14 cellular contexts compared by ENCODE assay signal in genomic region chr12:2396448-2396871, GRCh38.
DNase-seq lines count a peak whose midpoint lies in the region; ATAC-seq and TF ChIP-seq lines count a peak whose summit lies in the region.
"Had no signal": no experiment of that assay in that cellular context is flagged by ENCODE, and none has a peak within 500 bp of the region (broad histone marks: within the 10 kb centered on the region; RNA-seq: fewer than 3 reads in every experiment).

No MANE protein-coding gene starts in this region.

- no peak for TF ChIP-seq POLR2A in lower leg skin (IDR thresholded peaks at IDR 0.05)

- no peaks in the 10 kb centered on the region for H3K27me3 ChIP-seq in BJ (ENCODE audit: control insufficient read depth, insufficient read depth, low read length)
- H3K27me3 ChIP-seq in ascending aorta = no peaks in the 10 kb centered on the region
- H3K27me3 ChIP-seq in heart right ventricle = no peaks in the 10 kb centered on the region
- H3K27me3 ChIP-seq in rectal smooth muscle tissue (ENCODE audit: control insufficient read depth, insufficient read depth, low read length) = no peaks in the 10 kb centered on the region

- peak overlapping the region; percentile 58 to 64 for H3K27ac ChIP-seq in ascending aorta
- H3K27ac ChIP-seq in heart right ventricle = peak overlapping the region in 8 of 10 donors; percentile 17 to 65 (median 48)
- H3K27ac ChIP-seq in rectal smooth muscle tissue (ENCODE audit: low read depth, low read length) = peak overlapping the region; percentile 80

- DNase-seq in BJ (ENCODE audit: low read depth) = peak; percentile 65
- peak in 1 of 2 donors; percentile 81 for DNase-seq in ascending aorta (ENCODE audit: low spot score in 2 of 2)
- DNase-seq in heart right ventricle = peak; percentile 48 to 72
- DNase-seq in activated CD4-positive, CD25-positive, alpha-beta regulatory T cell (lab: John Stamatoyannopoulos, UW) = no peak
- no peak for DNase-seq in lower leg skin (ENCODE audit: low spot score in 2 of 2)
- DNase-seq in stimulated activated naive CD8-positive, alpha-beta T cell treated with anti-CD3 and anti-CD28 coated beads, Interleukin-15, Interleukin-2, amounts not matched to agents 100 U/mL and 50 U/mL, for 24 hours = no peak
- no peak for DNase-seq in activated CD4-positive, alpha-beta T cell treated with anti-CD3 and anti-CD28 coated beads, Interleukin-2, amount 50 U/mL, for 48 hours
- DNase-seq: activated CD4-positive, alpha-beta T cell treated with anti-CD3 and anti-CD28 coated beads, Interleukin-2, amount 50 U/mL, for 1 hour; DND-41; effector memory CD4-positive, alpha-beta T cell; Kasumi-1; OCI-M1; stimulated activated CD4-positive, alpha-beta T cell treated with anti-CD3 and anti-CD28 coated beads, Interleukin-12 subunit alpha, Interleukin-12 subunit beta, amount 100 ng/mL, for 4 hours had no signal

- WGBS in heart right ventricle, 2 donors = 33 to 54% methylated on average over 6 of the region's 6 CpGs
- WGBS in lower leg skin, 2 donors = 58 to 70% methylated on average over 6 of the region's 6 CpGs

- H3K4me3 ChIP-seq in BJ (ENCODE audit: low read depth, low read length) = no peak overlapping the region
- H3K4me3 ChIP-seq in ascending aorta = no peak overlapping the region
- H3K4me3 ChIP-seq in heart right ventricle = no peak overlapping the region
- no peak overlapping the region for H3K4me3 ChIP-seq in rectal smooth muscle tissue (ENCODE audit: low read length)
- H3K4me3 ChIP-seq in lower leg skin (ENCODE audit: low read depth, poor library complexity, severe bottlenecking) = no peak overlapping the region

- CTCF ChIA-PET in BJ (lab: Yijun Ruan, JAX) = interaction anchor here (0.8 to 5.3 kb wide), 14 partner anchors 10 to 364 kb away, joined by 3 to 36 read pairs (median 4); no protein-coding TSS in a partner anchor

- H3K9me3 ChIP-seq in ascending aorta (no peaks in the 10 kb centered on the region), heart right ventricle (peaks cover 0 to 3% (median 0%) of the 10 kb centered on the region in 11 donors)

- POLR2A ChIA-PET in BJ (lab: Charles Lee) = interaction anchor here (0.8 kb wide), 1 partner anchor 10 kb away, joined by 3 read pairs; no protein-coding TSS in a partner anchor

- TF ChIP-seq CTCF in BJ (IDR thresholded peaks at IDR 0.05; ENCODE audit: insufficient read depth, low read depth, low read length) = no peak
- TF ChIP-seq CTCF in ascending aorta (IDR thresholded peaks at IDR 0.05) = no peak
- TF ChIP-seq CTCF in heart right ventricle (IDR thresholded peaks at IDR 0.05) = no peak
- no peak for TF ChIP-seq CTCF in lower leg skin (IDR thresholded peaks at IDR 0.05)

- H3K36me3 ChIP-seq in BJ (ENCODE audit: control insufficient read depth, insufficient read depth, low read length) (no peaks in the 10 kb centered on the region), ascending aorta (no peaks in the 10 kb centered on the region), heart right ventricle (no peaks in the 10 kb centered on the region), rectal smooth muscle tissue (ENCODE audit: control insufficient read depth, insufficient read depth, low read length) (no peaks in the 10 kb centered on the region)

- no peak overlapping the region for H3K9ac ChIP-seq in rectal smooth muscle tissue (ENCODE audit: low read length)

- H3K4me1 ChIP-seq in ascending aorta (peaks cover 18 to 34% of the 10 kb centered on the region in 2 donors), heart right ventricle (peaks cover 2 to 66% (median 40%) of the 10 kb centered on the region in 9 donors), rectal smooth muscle tissue (ENCODE audit: control insufficient read depth, insufficient read depth, low read length) (peaks cover 34% of the 10 kb centered on the region)

- intact Hi-C loops in ascending aorta (cut with DNase I) = no loop called here
- intact Hi-C loops in heart right ventricle (cut with DNase I) = no loop called here
- intact Hi-C loops in lower leg skin (cut with DNase I; ENCODE audit: low total_unique reads) = no loop called here

- ATAC-seq in heart right ventricle = peak; percentile 48 to 70 (median 60)
- no peak for ATAC-seq in stimulated activated naive CD8-positive, alpha-beta T cell treated with anti-CD3 and anti-CD28 coated beads, Interleukin-15, Interleukin-2, amounts not matched to agents 100 U/mL and 50 U/mL, for 24 hours

Comparison
In these comparisons a context has a peak if more than half of its experiments do, and no peak if none do; other contexts are left out.
1. DNase-seq: peak in BJ (single experiment) and heart right ventricle (2 of 2); none in activated CD4-positive, CD25-positive, alpha-beta regulatory T cell (0 of 4), lower leg skin (0 of 2), stimulated activated naive CD8-positive, alpha-beta T cell treated with anti-CD3 and anti-CD28 coated beads, Interleukin-15, Interleukin-2, amounts not matched to agents 100 U/mL and 50 U/mL, for 24 hours (single experiment) and activated CD4-positive, alpha-beta T cell treated with anti-CD3 and anti-CD28 coated beads, Interleukin-2, amount 50 U/mL, for 48 hours (0 of 2).
2. Peak in every context shown above with its lines, with median percentiles within 50 percentile points of each other: H3K27ac ChIP-seq.